ENCODE assay signal across 1 cellular context in the genomic region with DNA sequence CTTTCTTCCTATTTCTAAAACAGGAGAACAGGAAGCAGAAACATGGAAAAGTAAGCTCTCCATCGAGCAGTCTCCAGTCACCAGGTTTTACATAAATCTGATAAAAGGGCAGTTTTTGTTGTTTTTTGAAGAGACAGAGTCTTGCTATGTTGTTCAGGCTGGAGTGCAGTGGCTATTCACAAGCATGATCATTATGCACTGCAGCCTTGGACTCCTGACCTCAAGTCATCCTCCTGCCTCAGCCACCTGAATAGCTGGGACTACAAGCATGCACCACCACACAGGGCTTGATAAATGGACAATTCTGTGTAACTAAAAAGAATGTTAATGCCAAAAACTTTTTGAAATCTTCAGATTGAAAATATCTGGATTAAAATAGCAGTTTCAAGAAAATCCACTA.
TF ChIP-seq lines count a peak whose summit lies in the region.

No MANE protein-coding gene starts in this region.

TF ChIP-seq in HepG2, 621 proteins besides CTCF, POLR2A, EP300 and RAD21 (continues in another document):
- TF ChIP-seq, protein P1, sequence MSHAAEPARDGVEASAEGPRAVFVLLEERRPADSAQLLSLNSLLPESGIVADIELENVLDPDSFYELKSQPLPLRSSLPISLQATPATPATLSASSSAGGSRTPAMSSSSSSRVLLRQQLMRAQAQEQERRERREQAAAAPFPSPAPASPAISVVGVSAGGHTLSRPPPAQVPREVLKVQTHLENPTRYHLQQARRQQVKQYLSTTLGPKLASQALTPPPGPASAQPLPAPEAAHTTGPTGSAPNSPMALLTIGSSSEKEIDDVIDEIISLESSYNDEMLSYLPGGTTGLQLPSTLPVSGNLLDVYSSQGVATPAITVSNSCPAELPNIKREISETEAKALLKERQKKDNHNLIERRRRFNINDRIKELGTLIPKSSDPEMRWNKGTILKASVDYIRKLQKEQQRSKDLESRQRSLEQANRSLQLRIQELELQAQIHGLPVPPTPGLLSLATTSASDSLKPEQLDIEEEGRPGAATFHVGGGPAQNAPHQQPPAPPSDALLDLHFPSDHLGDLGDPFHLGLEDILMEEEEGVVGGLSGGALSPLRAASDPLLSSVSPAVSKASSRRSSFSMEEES (CRISPR knock-in tag; IDR thresholded peaks at IDR 0.05) = peak; percentile 81
- TF ChIP-seq ZBTB7B (CRISPR knock-in tag; IDR thresholded peaks at IDR 0.05) (0 out of 2 replicates have a peak, but pooled peaks have one; percentile 43), TOE1 (CRISPR knock-in tag; IDR thresholded peaks at IDR 0.05) (no peak), ZBTB7A (CRISPR knock-in tag; IDR thresholded peaks at IDR 0.05) (no peak), PHF8 (CRISPR knock-in tag; IDR thresholded peaks at IDR 0.05) (0 out of 2 replicates have a peak, but pooled peaks have one; percentile 26), ISL2 (CRISPR knock-in tag; IDR thresholded peaks at IDR 0.05) (peak; percentile 51), ZNF567 (CRISPR knock-in tag; IDR thresholded peaks at IDR 0.05; ENCODE audit: borderline replicate concordance) (no peak), NFKBIZ (CRISPR knock-in tag; IDR thresholded peaks at IDR 0.05) (0 out of 2 replicates have a peak, but pooled peaks have one; percentile 25), ZNF30 (CRISPR knock-in tag; IDR thresholded peaks at IDR 0.05) (no peak), SIN3A (IDR thresholded peaks at IDR 0.05; ENCODE audit: borderline replicate concordance, low read depth, low read length) (no peak), ATF1 (CRISPR knock-in tag; IDR thresholded peaks at IDR 0.05) (peak; percentile 37; the same call in 1 of the 2 replicates), POGZ (CRISPR knock-in tag; IDR thresholded peaks at IDR 0.05) (peak; percentile 78), ARNTL (CRISPR knock-in tag; IDR thresholded peaks at IDR 0.05) (peak; percentile 55; the same call in 1 of the 2 replicates), STAT5B (CRISPR knock-in tag; IDR thresholded peaks at IDR 0.05) (no peak), KDM6A (CRISPR knock-in tag; IDR thresholded peaks at IDR 0.05; ENCODE audit: low read depth) (peak; percentile 71), GTF2F1 (IDR thresholded peaks at IDR 0.05; ENCODE audit: low read length) (no peak), NFIB (CRISPR knock-in tag; IDR thresholded peaks at IDR 0.05; ENCODE audit: borderline replicate concordance) (no peak), HNF4G (IDR thresholded peaks at IDR 0.05; ENCODE audit: borderline replicate concordance, low read depth, low read length) (peak; percentile 61), HNF4G (CRISPR knock-in tag; IDR thresholded peaks at IDR 0.05; ENCODE audit: borderline replicate concordance, low read depth) (peak; percentile 45; the same call in 1 of the 2 replicates), FOXP1 (IDR thresholded peaks at IDR 0.05) (no peak), FOXP1 (CRISPR knock-in tag; IDR thresholded peaks at IDR 0.05) (peak; percentile 74), RXRB (CRISPR knock-in tag; IDR thresholded peaks at IDR 0.05; ENCODE audit: borderline replicate concordance) (peak; percentile 75; the same call in 1 of the 2 replicates), ZNF614 (CRISPR knock-in tag; IDR thresholded peaks at IDR 0.05; ENCODE audit: borderline replicate concordance) (peak; percentile 58), KAT7 (CRISPR knock-in tag; IDR thresholded peaks at IDR 0.05; ENCODE audit: borderline replicate concordance) (peak; percentile 55; the same call in 1 of the 2 replicates), THAP11 (CRISPR knock-in tag; IDR thresholded peaks at IDR 0.05) (0 out of 2 replicates have a peak, but pooled peaks have one; percentile 21), ZNF510 (CRISPR knock-in tag; IDR thresholded peaks at IDR 0.05; ENCODE audit: low read depth) (no peak), ETV5 (CRISPR knock-in tag; IDR thresholded peaks at IDR 0.05; ENCODE audit: borderline replicate concordance) (peak; percentile 43; the same call in 1 of the 2 replicates), KAT8 (CRISPR knock-in tag; IDR thresholded peaks at IDR 0.05) (peak; percentile 58), ZNF432 (CRISPR knock-in tag; IDR thresholded peaks at IDR 0.05; ENCODE audit: borderline replicate concordance) (no peak), ZNF562 (CRISPR knock-in tag; IDR thresholded peaks at IDR 0.05; ENCODE audit: borderline replicate concordance) (no peak)
- TF ChIP-seq, protein P2, sequence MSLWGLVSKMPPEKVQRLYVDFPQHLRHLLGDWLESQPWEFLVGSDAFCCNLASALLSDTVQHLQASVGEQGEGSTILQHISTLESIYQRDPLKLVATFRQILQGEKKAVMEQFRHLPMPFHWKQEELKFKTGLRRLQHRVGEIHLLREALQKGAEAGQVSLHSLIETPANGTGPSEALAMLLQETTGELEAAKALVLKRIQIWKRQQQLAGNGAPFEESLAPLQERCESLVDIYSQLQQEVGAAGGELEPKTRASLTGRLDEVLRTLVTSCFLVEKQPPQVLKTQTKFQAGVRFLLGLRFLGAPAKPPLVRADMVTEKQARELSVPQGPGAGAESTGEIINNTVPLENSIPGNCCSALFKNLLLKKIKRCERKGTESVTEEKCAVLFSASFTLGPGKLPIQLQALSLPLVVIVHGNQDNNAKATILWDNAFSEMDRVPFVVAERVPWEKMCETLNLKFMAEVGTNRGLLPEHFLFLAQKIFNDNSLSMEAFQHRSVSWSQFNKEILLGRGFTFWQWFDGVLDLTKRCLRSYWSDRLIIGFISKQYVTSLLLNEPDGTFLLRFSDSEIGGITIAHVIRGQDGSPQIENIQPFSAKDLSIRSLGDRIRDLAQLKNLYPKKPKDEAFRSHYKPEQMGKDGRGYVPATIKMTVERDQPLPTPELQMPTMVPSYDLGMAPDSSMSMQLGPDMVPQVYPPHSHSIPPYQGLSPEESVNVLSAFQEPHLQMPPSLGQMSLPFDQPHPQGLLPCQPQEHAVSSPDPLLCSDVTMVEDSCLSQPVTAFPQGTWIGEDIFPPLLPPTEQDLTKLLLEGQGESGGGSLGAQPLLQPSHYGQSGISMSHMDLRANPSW (CRISPR knock-in tag; IDR thresholded peaks at IDR 0.05; ENCODE audit: borderline replicate concordance) = no peak
- TF ChIP-seq, protein P3, sequence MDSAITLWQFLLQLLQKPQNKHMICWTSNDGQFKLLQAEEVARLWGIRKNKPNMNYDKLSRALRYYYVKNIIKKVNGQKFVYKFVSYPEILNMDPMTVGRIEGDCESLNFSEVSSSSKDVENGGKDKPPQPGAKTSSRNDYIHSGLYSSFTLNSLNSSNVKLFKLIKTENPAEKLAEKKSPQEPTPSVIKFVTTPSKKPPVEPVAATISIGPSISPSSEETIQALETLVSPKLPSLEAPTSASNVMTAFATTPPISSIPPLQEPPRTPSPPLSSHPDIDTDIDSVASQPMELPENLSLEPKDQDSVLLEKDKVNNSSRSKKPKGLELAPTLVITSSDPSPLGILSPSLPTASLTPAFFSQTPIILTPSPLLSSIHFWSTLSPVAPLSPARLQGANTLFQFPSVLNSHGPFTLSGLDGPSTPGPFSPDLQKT (CRISPR knock-in tag; IDR thresholded peaks at IDR 0.05; ENCODE audit: borderline replicate concordance) = no peak
- TF ChIP-seq, protein P4, sequence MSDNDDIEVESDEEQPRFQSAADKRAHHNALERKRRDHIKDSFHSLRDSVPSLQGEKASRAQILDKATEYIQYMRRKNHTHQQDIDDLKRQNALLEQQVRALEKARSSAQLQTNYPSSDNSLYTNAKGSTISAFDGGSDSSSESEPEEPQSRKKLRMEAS (IDR thresholded peaks at IDR 0.05) = peak; percentile 57; the same call in 1 of the 2 replicates
- TF ChIP-seq, protein P5, sequence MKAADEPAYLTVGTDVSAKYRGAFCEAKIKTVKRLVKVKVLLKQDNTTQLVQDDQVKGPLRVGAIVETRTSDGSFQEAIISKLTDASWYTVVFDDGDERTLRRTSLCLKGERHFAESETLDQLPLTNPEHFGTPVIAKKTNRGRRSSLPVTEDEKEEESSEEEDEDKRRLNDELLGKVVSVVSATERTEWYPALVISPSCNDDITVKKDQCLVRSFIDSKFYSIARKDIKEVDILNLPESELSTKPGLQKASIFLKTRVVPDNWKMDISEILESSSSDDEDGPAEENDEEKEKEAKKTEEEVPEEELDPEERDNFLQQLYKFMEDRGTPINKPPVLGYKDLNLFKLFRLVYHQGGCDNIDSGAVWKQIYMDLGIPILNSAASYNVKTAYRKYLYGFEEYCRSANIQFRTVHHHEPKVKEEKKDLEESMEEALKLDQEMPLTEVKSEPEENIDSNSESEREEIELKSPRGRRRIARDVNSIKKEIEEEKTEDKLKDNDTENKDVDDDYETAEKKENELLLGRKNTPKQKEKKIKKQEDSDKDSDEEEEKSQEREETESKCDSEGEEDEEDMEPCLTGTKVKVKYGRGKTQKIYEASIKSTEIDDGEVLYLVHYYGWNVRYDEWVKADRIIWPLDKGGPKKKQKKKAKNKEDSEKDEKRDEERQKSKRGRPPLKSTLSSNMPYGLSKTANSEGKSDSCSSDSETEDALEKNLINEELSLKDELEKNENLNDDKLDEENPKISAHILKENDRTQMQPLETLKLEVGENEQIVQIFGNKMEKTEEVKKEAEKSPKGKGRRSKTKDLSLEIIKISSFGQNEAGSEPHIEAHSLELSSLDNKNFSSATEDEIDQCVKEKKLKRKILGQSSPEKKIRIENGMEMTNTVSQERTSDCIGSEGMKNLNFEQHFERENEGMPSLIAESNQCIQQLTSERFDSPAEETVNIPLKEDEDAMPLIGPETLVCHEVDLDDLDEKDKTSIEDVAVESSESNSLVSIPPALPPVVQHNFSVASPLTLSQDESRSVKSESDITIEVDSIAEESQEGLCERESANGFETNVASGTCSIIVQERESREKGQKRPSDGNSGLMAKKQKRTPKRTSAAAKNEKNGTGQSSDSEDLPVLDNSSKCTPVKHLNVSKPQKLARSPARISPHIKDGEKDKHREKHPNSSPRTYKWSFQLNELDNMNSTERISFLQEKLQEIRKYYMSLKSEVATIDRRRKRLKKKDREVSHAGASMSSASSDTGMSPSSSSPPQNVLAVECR (CRISPR knock-in tag; IDR thresholded peaks at IDR 0.05; ENCODE audit: borderline replicate concordance) = peak; percentile 50; the same call in 1 of the 2 replicates
- TF ChIP-seq, protein P6, sequence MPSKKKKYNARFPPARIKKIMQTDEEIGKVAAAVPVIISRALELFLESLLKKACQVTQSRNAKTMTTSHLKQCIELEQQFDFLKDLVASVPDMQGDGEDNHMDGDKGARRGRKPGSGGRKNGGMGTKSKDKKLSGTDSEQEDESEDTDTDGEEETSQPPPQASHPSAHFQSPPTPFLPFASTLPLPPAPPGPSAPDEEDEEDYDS (CRISPR knock-in tag; IDR thresholded peaks at IDR 0.05) = 0 out of 2 replicates have a peak, but pooled peaks have one; percentile 29
- TF ChIP-seq, protein P7, sequence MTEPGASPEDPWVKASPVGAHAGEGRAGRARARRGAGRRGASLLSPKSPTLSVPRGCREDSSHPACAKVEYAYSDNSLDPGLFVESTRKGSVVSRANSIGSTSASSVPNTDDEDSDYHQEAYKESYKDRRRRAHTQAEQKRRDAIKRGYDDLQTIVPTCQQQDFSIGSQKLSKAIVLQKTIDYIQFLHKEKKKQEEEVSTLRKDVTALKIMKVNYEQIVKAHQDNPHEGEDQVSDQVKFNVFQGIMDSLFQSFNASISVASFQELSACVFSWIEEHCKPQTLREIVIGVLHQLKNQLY (CRISPR knock-in tag; IDR thresholded peaks at IDR 0.05) = peak; percentile 66; the same call in 1 of the 2 replicates
- TF ChIP-seq, protein P8, sequence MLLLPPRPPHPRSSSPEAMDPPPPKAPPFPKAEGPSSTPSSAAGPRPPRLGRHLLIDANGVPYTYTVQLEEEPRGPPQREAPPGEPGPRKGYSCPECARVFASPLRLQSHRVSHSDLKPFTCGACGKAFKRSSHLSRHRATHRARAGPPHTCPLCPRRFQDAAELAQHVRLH (CRISPR knock-in tag; IDR thresholded peaks at IDR 0.05; ENCODE audit: borderline replicate concordance, low read depth) = peak; percentile 84; the same call in 1 of the 2 replicates
- TF ChIP-seq, protein P9, sequence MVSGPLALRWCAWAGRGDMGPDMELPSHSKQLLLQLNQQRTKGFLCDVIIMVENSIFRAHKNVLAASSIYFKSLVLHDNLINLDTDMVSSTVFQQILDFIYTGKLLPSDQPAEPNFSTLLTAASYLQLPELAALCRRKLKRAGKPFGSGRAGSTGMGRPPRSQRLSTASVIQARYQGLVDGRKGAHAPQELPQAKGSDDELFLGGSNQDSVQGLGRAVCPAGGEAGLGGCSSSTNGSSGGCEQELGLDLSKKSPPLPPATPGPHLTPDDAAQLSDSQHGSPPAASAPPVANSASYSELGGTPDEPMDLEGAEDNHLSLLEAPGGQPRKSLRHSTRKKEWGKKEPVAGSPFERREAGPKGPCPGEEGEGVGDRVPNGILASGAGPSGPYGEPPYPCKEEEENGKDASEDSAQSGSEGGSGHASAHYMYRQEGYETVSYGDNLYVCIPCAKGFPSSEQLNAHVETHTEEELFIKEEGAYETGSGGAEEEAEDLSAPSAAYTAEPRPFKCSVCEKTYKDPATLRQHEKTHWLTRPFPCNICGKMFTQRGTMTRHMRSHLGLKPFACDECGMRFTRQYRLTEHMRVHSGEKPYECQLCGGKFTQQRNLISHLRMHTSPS (CRISPR knock-in tag; IDR thresholded peaks at IDR 0.05; ENCODE audit: low read depth) = no peak
- TF ChIP-seq, protein P10, sequence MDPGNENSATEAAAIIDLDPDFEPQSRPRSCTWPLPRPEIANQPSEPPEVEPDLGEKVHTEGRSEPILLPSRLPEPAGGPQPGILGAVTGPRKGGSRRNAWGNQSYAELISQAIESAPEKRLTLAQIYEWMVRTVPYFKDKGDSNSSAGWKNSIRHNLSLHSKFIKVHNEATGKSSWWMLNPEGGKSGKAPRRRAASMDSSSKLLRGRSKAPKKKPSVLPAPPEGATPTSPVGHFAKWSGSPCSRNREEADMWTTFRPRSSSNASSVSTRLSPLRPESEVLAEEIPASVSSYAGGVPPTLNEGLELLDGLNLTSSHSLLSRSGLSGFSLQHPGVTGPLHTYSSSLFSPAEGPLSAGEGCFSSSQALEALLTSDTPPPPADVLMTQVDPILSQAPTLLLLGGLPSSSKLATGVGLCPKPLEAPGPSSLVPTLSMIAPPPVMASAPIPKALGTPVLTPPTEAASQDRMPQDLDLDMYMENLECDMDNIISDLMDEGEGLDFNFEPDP (CRISPR knock-in tag; conservative IDR thresholded peaks at IDR 0.05) = no peak
- TF ChIP-seq, protein P11, sequence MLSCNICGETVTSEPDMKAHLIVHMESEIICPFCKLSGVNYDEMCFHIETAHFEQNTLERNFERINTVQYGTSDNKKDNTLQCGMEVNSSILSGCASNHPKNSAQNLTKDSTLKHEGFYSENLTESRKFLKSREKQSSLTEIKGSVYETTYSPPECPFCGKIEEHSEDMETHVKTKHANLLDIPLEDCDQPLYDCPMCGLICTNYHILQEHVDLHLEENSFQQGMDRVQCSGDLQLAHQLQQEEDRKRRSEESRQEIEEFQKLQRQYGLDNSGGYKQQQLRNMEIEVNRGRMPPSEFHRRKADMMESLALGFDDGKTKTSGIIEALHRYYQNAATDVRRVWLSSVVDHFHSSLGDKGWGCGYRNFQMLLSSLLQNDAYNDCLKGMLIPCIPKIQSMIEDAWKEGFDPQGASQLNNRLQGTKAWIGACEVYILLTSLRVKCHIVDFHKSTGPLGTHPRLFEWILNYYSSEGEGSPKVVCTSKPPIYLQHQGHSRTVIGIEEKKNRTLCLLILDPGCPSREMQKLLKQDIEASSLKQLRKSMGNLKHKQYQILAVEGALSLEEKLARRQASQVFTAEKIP (CRISPR knock-in tag; IDR thresholded peaks at IDR 0.05; ENCODE audit: borderline replicate concordance) = no peak
- TF ChIP-seq, protein P12, sequence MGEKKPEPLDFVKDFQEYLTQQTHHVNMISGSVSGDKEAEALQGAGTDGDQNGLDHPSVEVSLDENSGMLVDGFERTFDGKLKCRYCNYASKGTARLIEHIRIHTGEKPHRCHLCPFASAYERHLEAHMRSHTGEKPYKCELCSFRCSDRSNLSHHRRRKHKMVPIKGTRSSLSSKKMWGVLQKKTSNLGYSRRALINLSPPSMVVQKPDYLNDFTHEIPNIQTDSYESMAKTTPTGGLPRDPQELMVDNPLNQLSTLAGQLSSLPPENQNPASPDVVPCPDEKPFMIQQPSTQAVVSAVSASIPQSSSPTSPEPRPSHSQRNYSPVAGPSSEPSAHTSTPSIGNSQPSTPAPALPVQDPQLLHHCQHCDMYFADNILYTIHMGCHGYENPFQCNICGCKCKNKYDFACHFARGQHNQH (CRISPR knock-in tag; IDR thresholded peaks at IDR 0.05) = peak; percentile 88
